In genomic region chr4:38665846-38666490, GRCh38 we compare ENCODE assay signal across 8 cellular contexts. TPM values are rescaled to one million over a fixed set of nuclear protein-coding genes. Genes with fewer than 3 reads are reported as not detected.
DNase-seq lines count a peak whose midpoint lies in the region; TF ChIP-seq lines count a peak whose summit lies in the region.

No MANE protein-coding gene starts in this region.

- peak overlapping the region; percentile 88 for H3K4me2 ChIP-seq in smooth muscle cell

- TF ChIP-seq CTCF in HEK293 (tag by site-specific recombination; IDR thresholded peaks at IDR 0.05): no peak
- TF ChIP-seq CTCF in smooth muscle cell (IDR thresholded peaks at IDR 0.05; ENCODE audit: borderline replicate concordance, insufficient read depth, poor library complexity, severe bottlenecking): no peak

- no peaks in the 10 kb centered on the region for H3K36me3 ChIP-seq in HEK293 (ENCODE audit: control insufficient read depth in 2 of 2, insufficient read depth in 1 of 2, low read length in 2 of 2)
- no peaks in the 10 kb centered on the region for H3K36me3 ChIP-seq in smooth muscle cell (ENCODE audit: low read depth)

- H3K4me3 Mint-ChIP-seq in activated T-helper 1 cell treated with anti-CD3 and anti-CD28 coated beads, Interleukin-12 subunit alpha, Interleukin-12 subunit beta, Interleukin-2, Interleukin-4 antibody, amounts not matched to agents 30 ng/mL and 10 ng/mL and 1 ng/mL, durations not matched to agents 14 hours and 24 hours and 36 hours: peak overlapping the region; percentile 85

- H3K4me1 ChIP-seq in HEK293 (ENCODE audit: control insufficient read depth, insufficient read depth, low read length) (0 out of 2 replicates have a peak, but pooled peaks cover 5% of the 10 kb centered on the region), smooth muscle cell (ENCODE audit: low read depth) (peaks cover 50% of the 10 kb centered on the region)

- H3K27ac ChIP-seq in HEK293 (ENCODE audit: extremely low read depth, low read depth, low read length): no peak overlapping the region
- peak overlapping the region; percentile 99 for H3K27ac ChIP-seq in smooth muscle cell (ENCODE audit: low read depth)

- peaks cover 2% of the 10 kb centered on the region for H3K9me3 Mint-ChIP-seq in activated T-helper 1 cell treated with anti-CD3 and anti-CD28 coated beads, Interleukin-12 subunit alpha, Interleukin-12 subunit beta, Interleukin-2, Interleukin-4 antibody, amounts not matched to agents 30 ng/mL and 10 ng/mL and 1 ng/mL, durations not matched to agents 14 hours and 24 hours and 36 hours

- peaks cover 64% of the 10 kb centered on the region for H3K4me1 Mint-ChIP-seq in activated T-helper 1 cell treated with anti-CD3 and anti-CD28 coated beads, Interleukin-12 subunit alpha, Interleukin-12 subunit beta, Interleukin-2, Interleukin-4 antibody, amounts not matched to agents 30 ng/mL and 10 ng/mL and 1 ng/mL, durations not matched to agents 14 hours and 24 hours and 36 hours (ENCODE audit: low read depth)

- H3K4me3 ChIP-seq in HEK293 (ENCODE audit: low read depth, low read length) (peak overlapping the region; percentile 66), iPS-11a (ENCODE audit: low read depth, low read length) (peak overlapping the region; percentile 13), smooth muscle cell (peak overlapping the region; percentile 98)

- H3K79me2 ChIP-seq in smooth muscle cell (ENCODE audit: low read depth): peaks cover 80% of the 10 kb centered on the region

- H4K20me1 ChIP-seq in smooth muscle cell (ENCODE audit: low read depth): peaks cover 10% of the 10 kb centered on the region

- no peak overlapping the region for H2AFZ ChIP-seq in smooth muscle cell (ENCODE audit: low read depth)

- DNase-seq in activated T-helper 1 cell treated with anti-CD3 and anti-CD28 coated beads, Interleukin-12 subunit alpha, Interleukin-12 subunit beta, Interleukin-2, Interleukin-4 antibody, amounts not matched to agents 30 ng/mL and 10 ng/mL and 1 ng/mL, durations not matched to agents 14 hours and 24 hours and 36 hours (ENCODE audit: low spot score): no peak
- DNase-seq in smooth muscle cell (lab: John Stamatoyannopoulos, UW; ENCODE audit: unreplicated experiment): no peak
- no peak for DNase-seq in EL
- no peak for DNase-seq in HEK293T (ENCODE audit: extremely low spot score)
- DNase-seq in stimulated activated CD4-positive, alpha-beta T cell treated with anti-CD3 and anti-CD28 coated beads, Interleukin-12 subunit alpha, Interleukin-12 subunit beta, amount 100 ng/mL, for 4 hours: no peak
- DNase-seq in T1000 (lab: John Stamatoyannopoulos, UW): no peak

- H3F3A ChIP-seq in smooth muscle cell (ENCODE audit: low read depth): peaks cover 15% of the 10 kb centered on the region

- POLR2A ChIA-PET in HEK293 (lab: Yijun Ruan, JAX): no interaction called here
- POLR2A ChIA-PET in HEK293T (lab: Yijun Ruan, JAX): interaction anchor here (0.9 kb wide), 1 partner anchor 352 kb away, joined by 3 read pairs; no protein-coding TSS in a partner anchor

- no peak overlapping the region for H3K27ac Mint-ChIP-seq in activated T-helper 1 cell treated with anti-CD3 and anti-CD28 coated beads, Interleukin-12 subunit alpha, Interleukin-12 subunit beta, Interleukin-2, Interleukin-4 antibody, amounts not matched to agents 30 ng/mL and 10 ng/mL and 1 ng/mL, durations not matched to agents 14 hours and 24 hours and 36 hours

- no peaks in the 10 kb centered on the region for H3K27me3 ChIP-seq in smooth muscle cell (ENCODE audit: low read depth)

- WGBS in smooth muscle cell (ENCODE audit: low lambda C conversion rate): 29% methylated on average over 5 of the region's 5 CpGs

- H3K9ac ChIP-seq in smooth muscle cell (ENCODE audit: low read depth): peak overlapping the region; percentile 95

- H3K9me3 ChIP-seq in HEK293 (ENCODE audit: control insufficient read depth, insufficient read depth, low read depth, low read length): no peaks in the 10 kb centered on the region
- H3K9me3 ChIP-seq in smooth muscle cell (replicated peaks; ENCODE audit: low read depth): no peaks in the 10 kb centered on the region

- intact Hi-C loops in activated T-helper 1 cell treated with anti-CD3 and anti-CD28 coated beads, Interleukin-12 subunit alpha, Interleukin-12 subunit beta, Interleukin-2, Interleukin-4 antibody, amounts not matched to agents 30 ng/mL and 10 ng/mL and 1 ng/mL, durations not matched to agents 14 hours and 24 hours and 36 hours (cut with micrococcal nuclease): loop anchor here (1.0 to 10.0 kb wide), 9 partner anchors 9 to 979 kb away; partner anchors contain the start of genes PGM2, RELL1, TBC1D1 and TLR6

- peaks cover 6% of the 10 kb centered on the region for H3K36me3 Mint-ChIP-seq in activated T-helper 1 cell treated with anti-CD3 and anti-CD28 coated beads, Interleukin-12 subunit alpha, Interleukin-12 subunit beta, Interleukin-2, Interleukin-4 antibody, amounts not matched to agents 30 ng/mL and 10 ng/mL and 1 ng/mL, durations not matched to agents 14 hours and 24 hours and 36 hours (ENCODE audit: low read depth)

- peaks cover 19% of the 10 kb centered on the region for H3K27me3 Mint-ChIP-seq in activated T-helper 1 cell treated with anti-CD3 and anti-CD28 coated beads, Interleukin-12 subunit alpha, Interleukin-12 subunit beta, Interleukin-2, Interleukin-4 antibody, amounts not matched to agents 30 ng/mL and 10 ng/mL and 1 ng/mL, durations not matched to agents 14 hours and 24 hours and 36 hours (ENCODE audit: insufficient read depth)

- CTCF ChIA-PET in HEK293 (lab: Yijun Ruan, JAX) (interaction anchor here (0.6 to 1.3 kb wide), 3 partner anchors 9 to 486 kb away, joined by 4 to 7 read pairs (median 4); no protein-coding TSS in a partner anchor), HEK293T (lab: Yijun Ruan, JAX) (interaction anchor here (1.1 kb wide), 1 partner anchor 9 kb away, joined by 3 read pairs; no protein-coding TSS in a partner anchor)

TF ChIP-seq in HEK293, 187 proteins besides CTCF, POLR2A, EP300 and RAD21 (continues in another document):
- no peak for TF ChIP-seq KLF17 (tag by site-specific recombination; IDR thresholded peaks at IDR 0.05)
- no peak for TF ChIP-seq KLF9 (tag by site-specific recombination; IDR thresholded peaks at IDR 0.05; ENCODE audit: low read depth)
- TF ChIP-seq ZNF830 (tag by site-specific recombination; IDR thresholded peaks at IDR 0.05; ENCODE audit: low read depth): no peak
- no peak for TF ChIP-seq ZNF501 (tag by site-specific recombination; IDR thresholded peaks at IDR 0.05)
- no peak for TF ChIP-seq PRDM1 (tag by site-specific recombination; IDR thresholded peaks at IDR 0.05)
- TF ChIP-seq ZNF174 (tag by site-specific recombination; IDR thresholded peaks at IDR 0.05): no peak
- TF ChIP-seq ZXDB (tag by site-specific recombination; IDR thresholded peaks at IDR 0.05): no peak
- TF ChIP-seq ZFP69B (tag by site-specific recombination; IDR thresholded peaks at IDR 0.05): no peak
- TF ChIP-seq ZNF10 (tag by site-specific recombination; IDR thresholded peaks at IDR 0.05): no peak
- no peak for TF ChIP-seq ZNF146 (tag by site-specific recombination; IDR thresholded peaks at IDR 0.05)
- TF ChIP-seq HOXC10 (CRISPR knock-in tag; IDR thresholded peaks at IDR 0.05): no peak

TF ChIP-seq in HEK293T, 16 proteins besides CTCF, POLR2A, EP300 and RAD21:
- TF ChIP-seq FOXA1 (IDR thresholded peaks at IDR 0.05) (no peak), BHLHE40 (IDR thresholded peaks at IDR 0.05; ENCODE audit: borderline replicate concordance) (no peak), TARDBP (IDR thresholded peaks at IDR 0.05) (no peak), CTBP1 (IDR thresholded peaks at IDR 0.05; ENCODE audit: borderline replicate concordance) (no peak), NFRKB (IDR thresholded peaks at IDR 0.05) (no peak), ARNT (IDR thresholded peaks at IDR 0.05) (no peak), HDGF (IDR thresholded peaks at IDR 0.05; ENCODE audit: borderline replicate concordance) (no peak), LEF1 (IDR thresholded peaks at IDR 0.05; ENCODE audit: borderline replicate concordance) (no peak), SP1 (IDR thresholded peaks at IDR 0.05) (no peak), ZNF384 (IDR thresholded peaks at IDR 0.05) (no peak), L3MBTL2 (conservative IDR thresholded peaks at IDR 0.05) (no peak), FOXM1 (IDR thresholded peaks at IDR 0.05; ENCODE audit: borderline replicate concordance) (no peak), FOXK2 (IDR thresholded peaks at IDR 0.05) (no peak), ELF4 (IDR thresholded peaks at IDR 0.05) (no peak)
TF ChIP-seq in HEK293T: peak in this region for 0.

RNA-seq across cellular contexts. Expression of gene KLF3, which starts 2.0 kb away (rescaled TPM):
- total RNA-seq in activated T-helper 1 cell treated with anti-CD3 and anti-CD28 coated beads, Interleukin-12 subunit alpha, Interleukin-12 subunit beta, Interleukin-2, Interleukin-4 antibody, amounts not matched to agents 30 ng/mL and 10 ng/mL and 1 ng/mL, durations not matched to agents 14 hours and 24 hours and 36 hours: 1.8 and 1.9 TPM in 2 replicates
- total RNA-seq in smooth muscle cell: 31.0 and 37.5 TPM in 2 replicates
- polyA plus RNA-seq in smooth muscle cell: 25.9 and 26.0 TPM in 2 replicates

Comparison
In these comparisons a context has a peak if more than half of its experiments do, and no peak if none do; other contexts are left out.
1. H3K4me3 ChIP-seq: peak in every context shown above with its lines; median percentile 98 in smooth muscle cell; 66 in HEK293; 13 in iPS-11a.
2. RNA of gene KLF3, which starts 2.0 kb away (total RNA-seq): 31.0 to 37.5 TPM in smooth muscle cell; 1.8 to 1.9 TPM in activated T-helper 1 cell treated with anti-CD3 and anti-CD28 coated beads, Interleukin-12 subunit alpha, Interleukin-12 subunit beta, Interleukin-2, Interleukin-4 antibody, amounts not matched to agents 30 ng/mL and 10 ng/mL and 1 ng/mL, durations not matched to agents 14 hours and 24 hours and 36 hours; every median in the first group is over 10 times any median in the second.